Comparison of ENCODE assay signal across 26 cellular contexts in genomic region chr14:46322730-46323425, GRCh38.
DNase-seq lines count a peak whose midpoint lies in the region; ATAC-seq and TF ChIP-seq lines count a peak whose summit lies in the region.
"Had no signal": no experiment of that assay in that cellular context is flagged by ENCODE, and none has a peak within 500 bp of the region (broad histone marks: within the 10 kb centered on the region; RNA-seq: fewer than 3 reads in every experiment).

No MANE protein-coding gene starts in this region.

- no peaks in the 10 kb centered on the region for H3K9me3 Mint-ChIP-seq in mesothelial cell of epicardium

- peak overlapping the region; percentile 40 for H3K27ac ChIP-seq in cardiac muscle cell
- no peak overlapping the region for H3K27ac ChIP-seq in uterus
- H3K27ac ChIP-seq in gastroesophageal sphincter: no peak overlapping the region
- H3K27ac ChIP-seq: 22Rv1; BLaER1 treated with 17β-estradiol and CSF1 and Interleukin-3, amounts not matched to agents 10 nM and 100 nM had no signal

- no peak for ATAC-seq in left ventricle myocardium superior
- no peak for ATAC-seq in gastroesophageal sphincter
- ATAC-seq in GM19452 (IDR thresholded peaks at IDR 0.05; ENCODE audit: unreplicated experiment): no peak
- ATAC-seq: GM12878, Panc1 had no signal

- H3K4me1 ChIP-seq in cardiac muscle cell (ENCODE audit: low read depth) (peaks cover 4% of the 10 kb centered on the region), uterus (no peaks in the 10 kb centered on the region), gastroesophageal sphincter (no peaks in the 10 kb centered on the region)

- no peaks in the 10 kb centered on the region for H3K27me3 ChIP-seq in cardiac muscle cell
- no peaks in the 10 kb centered on the region for H3K27me3 ChIP-seq in uterus
- H3K27me3 ChIP-seq in gastroesophageal sphincter: no peaks in the 10 kb centered on the region
- H3K27me3 ChIP-seq: BLaER1 treated with 17β-estradiol and CSF1 and Interleukin-3, amounts not matched to agents 10 nM and 100 nM had no signal

- H3K4me3 Mint-ChIP-seq in mesothelial cell of epicardium: no peak overlapping the region
- H3K4me3 Mint-ChIP-seq: CD4-positive, alpha-beta memory T cell had no signal

- H3K36me3 Mint-ChIP-seq in mesothelial cell of epicardium: no peaks in the 10 kb centered on the region
- H3K36me3 Mint-ChIP-seq: CD4-positive, alpha-beta memory T cell had no signal

- no peak for TF ChIP-seq POLR2A in uterus (IDR thresholded peaks at IDR 0.05)
- TF ChIP-seq POLR2A in gastroesophageal sphincter (IDR thresholded peaks at IDR 0.05): no peak

- TF ChIP-seq CTCF in cardiac muscle cell (IDR thresholded peaks at IDR 0.05; ENCODE audit: low read depth, low read length) (no peak), mesothelial cell of epicardium (IDR thresholded peaks at IDR 0.05; ENCODE audit: unreplicated experiment) (no peak), uterus (IDR thresholded peaks at IDR 0.05) (no peak), gastroesophageal sphincter (IDR thresholded peaks at IDR 0.05) (no peak)

- intact Hi-C loops in left ventricle myocardium superior (cut with micrococcal nuclease): no loop called here
- intact Hi-C loops in uterus (cut with DNase I; ENCODE audit: low total_unique reads): no loop called here

- H3K9me3 ChIP-seq in cardiac muscle cell (ENCODE audit: low read depth): no peaks in the 10 kb centered on the region
- H3K9me3 ChIP-seq in uterus: no peaks in the 10 kb centered on the region
- no peaks in the 10 kb centered on the region for H3K9me3 ChIP-seq in gastroesophageal sphincter
- H3K9me3 ChIP-seq: BLaER1 treated with 17β-estradiol and CSF1 and Interleukin-3, amounts not matched to agents 10 nM and 100 nM; Caco-2 had no signal

- no peaks in the 10 kb centered on the region for H3K27me3 Mint-ChIP-seq in mesothelial cell of epicardium (ENCODE audit: low read depth)
- H3K27me3 Mint-ChIP-seq: CD4-positive, alpha-beta memory T cell had no signal

- H3K36me3 ChIP-seq in cardiac muscle cell (no peaks in the 10 kb centered on the region), uterus (no peaks in the 10 kb centered on the region), gastroesophageal sphincter (no peaks in the 10 kb centered on the region)
- H3K36me3 ChIP-seq: BLaER1 treated with 17β-estradiol and CSF1 and Interleukin-3, amounts not matched to agents 10 nM and 100 nM had no signal

- 37 to 50% methylated on average over 3 of the region's 3 CpGs for WGBS in gastroesophageal sphincter (ENCODE audit: low coverage in 1 of 2), 2 donors

- H3K4me3 ChIP-seq in cardiac muscle cell (no peak overlapping the region), uterus (no peak overlapping the region), gastroesophageal sphincter (no peak overlapping the region)
- H3K4me3 ChIP-seq: BLaER1 treated with 17β-estradiol and CSF1 and Interleukin-3, amounts not matched to agents 10 nM and 100 nM; GM12878 had no signal

- H3K27ac Mint-ChIP-seq in mesothelial cell of epicardium: peak overlapping the region; percentile 8
- H3K27ac Mint-ChIP-seq: CD4-positive, alpha-beta memory T cell had no signal

- H3K4me1 Mint-ChIP-seq in mesothelial cell of epicardium: peaks cover 42% of the 10 kb centered on the region
- H3K4me1 Mint-ChIP-seq: CD4-positive, alpha-beta memory T cell had no signal

- no peak for TF ChIP-seq EP300 in gastroesophageal sphincter (IDR thresholded peaks at IDR 0.05)

- DNase-seq in cardiac muscle cell (ENCODE audit: low read depth in 1 of 2, low spot score in 1 of 2) (no peak), left ventricle myocardium superior (no peak), globus pallidus (ENCODE audit: low spot score) (peak; percentile 4), mesothelial cell of epicardium (ENCODE audit: low spot score in 2 of 2, unreplicated experiment in 2 of 2) (no peak), uterus (peak; percentile 12 to 18), H4 (ENCODE audit: low spot score) (no peak)
- DNase-seq: ACHN; CD4-positive, alpha-beta memory T cell; DMS 273 treated with DMSO at 0.1 percent for 48 hours; DMS79 treated with DMSO at 0.1 percent for 48 hours; KG1; NCI-H1092 treated with DMSO at 0.1 percent for 48 hours; NCI-H146; NCI-H2029; NCI-H2227 treated with DMSO at 0.1 percent for 48 hours; NCI-H510A; NCI-H748 treated with DMSO at 0.1 percent for 48 hours; NK-92 treated with Interleukin-12 subunit alpha and Interleukin-12 subunit beta, amount 100 ng/mL, for 24 hours; SIG-M5 had no signal

Comparison
In these comparisons a context has a peak if more than half of its experiments do, and no peak if none do; other contexts are left out.
1. DNase-seq: peak in globus pallidus (single experiment) and uterus (2 of 2); none in cardiac muscle cell (0 of 2), left ventricle myocardium superior (single experiment), mesothelial cell of epicardium (0 of 2) and H4 (single experiment).